ENCODE assay signal across 1 cellular context in genomic region chr10:26359670-26360069, GRCh38.
TF ChIP-seq lines count a peak whose summit lies in the region.

No MANE protein-coding gene starts in this region.

TF ChIP-seq in HEK293, 187 proteins besides CTCF, POLR2A, EP300 and RAD21 (continued from another document):
- peak; percentile 83 for TF ChIP-seq ZNF580 (tag by site-specific recombination; IDR thresholded peaks at IDR 0.05)
- TF ChIP-seq ZNF629 (tag by site-specific recombination; IDR thresholded peaks at IDR 0.05) = no peak
- no peak for TF ChIP-seq ZFP37 (tag by site-specific recombination; IDR thresholded peaks at IDR 0.05)
- no peak for TF ChIP-seq ZNF248 (tag by site-specific recombination; IDR thresholded peaks at IDR 0.05)
- no peak for TF ChIP-seq INSM2 (tag by site-specific recombination; IDR thresholded peaks at IDR 0.05)
- TF ChIP-seq ZNF155 (tag by site-specific recombination; IDR thresholded peaks at IDR 0.05) = no peak
- TF ChIP-seq ZBTB1 (tag by site-specific recombination; IDR thresholded peaks at IDR 0.05) = no peak
- TF ChIP-seq ZNF518A (tag by site-specific recombination; conservative IDR thresholded peaks at IDR 0.05; ENCODE audit: low read depth) = no peak
- TF ChIP-seq PRDM6 (tag by site-specific recombination; IDR thresholded peaks at IDR 0.05) = peak; percentile 78
- no peak for TF ChIP-seq BCL6B (tag by site-specific recombination; IDR thresholded peaks at IDR 0.05)
